In the genomic region with DNA sequence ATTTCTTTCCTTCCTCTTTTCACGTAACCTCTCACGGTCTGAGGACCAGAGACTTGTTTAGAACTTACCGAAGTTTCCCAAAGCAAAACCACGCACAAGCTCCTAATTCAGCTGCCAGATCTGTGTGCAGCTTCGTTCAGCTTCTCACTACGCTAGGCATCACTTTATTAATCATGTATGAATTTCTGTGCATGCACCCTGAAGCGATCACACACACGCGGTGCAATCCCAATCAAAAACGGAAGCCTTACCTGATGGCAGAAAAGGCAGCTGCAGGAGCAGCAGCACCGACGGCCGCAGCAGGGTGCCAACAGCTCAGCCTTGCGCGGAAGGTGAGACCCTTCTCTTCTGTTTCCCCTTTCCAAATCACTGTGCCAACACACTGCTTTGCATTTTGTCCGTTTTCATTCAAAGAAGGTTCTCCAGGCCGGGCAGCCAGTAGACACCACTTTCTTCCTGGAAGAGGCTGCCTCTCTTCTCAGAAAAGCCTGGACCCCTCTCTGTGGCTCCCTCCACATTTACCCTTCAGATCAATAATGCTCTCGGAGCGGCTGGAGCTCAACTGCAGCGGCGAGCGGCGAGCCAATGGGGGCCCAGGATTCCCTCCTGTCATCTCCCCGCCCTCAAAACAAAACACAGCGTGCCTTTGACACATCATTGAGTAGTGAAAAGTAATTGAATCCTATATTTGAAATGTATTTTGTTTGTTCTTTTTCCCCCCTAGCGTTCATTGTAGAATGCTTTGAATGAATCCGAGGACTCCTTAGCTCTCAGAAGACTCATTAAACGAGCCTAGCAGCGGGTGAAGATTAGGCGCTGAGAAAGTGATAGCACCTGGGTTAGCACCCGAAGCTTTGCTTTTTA, we compare ENCODE assay signal across 1 cellular context.
A peak's percentile ranks its signal among the peaks of the same experiment; 100 is the strongest.
TF ChIP-seq lines count a peak whose summit lies in the region.

A gene (minus strand): TSS at position 538 of the 864 bp plus-strand sequence.

TF ChIP-seq in GM23338, 12 proteins besides CTCF, POLR2A, EP300 and RAD21 (continued from another document):
- TF ChIP-seq, protein P1, sequence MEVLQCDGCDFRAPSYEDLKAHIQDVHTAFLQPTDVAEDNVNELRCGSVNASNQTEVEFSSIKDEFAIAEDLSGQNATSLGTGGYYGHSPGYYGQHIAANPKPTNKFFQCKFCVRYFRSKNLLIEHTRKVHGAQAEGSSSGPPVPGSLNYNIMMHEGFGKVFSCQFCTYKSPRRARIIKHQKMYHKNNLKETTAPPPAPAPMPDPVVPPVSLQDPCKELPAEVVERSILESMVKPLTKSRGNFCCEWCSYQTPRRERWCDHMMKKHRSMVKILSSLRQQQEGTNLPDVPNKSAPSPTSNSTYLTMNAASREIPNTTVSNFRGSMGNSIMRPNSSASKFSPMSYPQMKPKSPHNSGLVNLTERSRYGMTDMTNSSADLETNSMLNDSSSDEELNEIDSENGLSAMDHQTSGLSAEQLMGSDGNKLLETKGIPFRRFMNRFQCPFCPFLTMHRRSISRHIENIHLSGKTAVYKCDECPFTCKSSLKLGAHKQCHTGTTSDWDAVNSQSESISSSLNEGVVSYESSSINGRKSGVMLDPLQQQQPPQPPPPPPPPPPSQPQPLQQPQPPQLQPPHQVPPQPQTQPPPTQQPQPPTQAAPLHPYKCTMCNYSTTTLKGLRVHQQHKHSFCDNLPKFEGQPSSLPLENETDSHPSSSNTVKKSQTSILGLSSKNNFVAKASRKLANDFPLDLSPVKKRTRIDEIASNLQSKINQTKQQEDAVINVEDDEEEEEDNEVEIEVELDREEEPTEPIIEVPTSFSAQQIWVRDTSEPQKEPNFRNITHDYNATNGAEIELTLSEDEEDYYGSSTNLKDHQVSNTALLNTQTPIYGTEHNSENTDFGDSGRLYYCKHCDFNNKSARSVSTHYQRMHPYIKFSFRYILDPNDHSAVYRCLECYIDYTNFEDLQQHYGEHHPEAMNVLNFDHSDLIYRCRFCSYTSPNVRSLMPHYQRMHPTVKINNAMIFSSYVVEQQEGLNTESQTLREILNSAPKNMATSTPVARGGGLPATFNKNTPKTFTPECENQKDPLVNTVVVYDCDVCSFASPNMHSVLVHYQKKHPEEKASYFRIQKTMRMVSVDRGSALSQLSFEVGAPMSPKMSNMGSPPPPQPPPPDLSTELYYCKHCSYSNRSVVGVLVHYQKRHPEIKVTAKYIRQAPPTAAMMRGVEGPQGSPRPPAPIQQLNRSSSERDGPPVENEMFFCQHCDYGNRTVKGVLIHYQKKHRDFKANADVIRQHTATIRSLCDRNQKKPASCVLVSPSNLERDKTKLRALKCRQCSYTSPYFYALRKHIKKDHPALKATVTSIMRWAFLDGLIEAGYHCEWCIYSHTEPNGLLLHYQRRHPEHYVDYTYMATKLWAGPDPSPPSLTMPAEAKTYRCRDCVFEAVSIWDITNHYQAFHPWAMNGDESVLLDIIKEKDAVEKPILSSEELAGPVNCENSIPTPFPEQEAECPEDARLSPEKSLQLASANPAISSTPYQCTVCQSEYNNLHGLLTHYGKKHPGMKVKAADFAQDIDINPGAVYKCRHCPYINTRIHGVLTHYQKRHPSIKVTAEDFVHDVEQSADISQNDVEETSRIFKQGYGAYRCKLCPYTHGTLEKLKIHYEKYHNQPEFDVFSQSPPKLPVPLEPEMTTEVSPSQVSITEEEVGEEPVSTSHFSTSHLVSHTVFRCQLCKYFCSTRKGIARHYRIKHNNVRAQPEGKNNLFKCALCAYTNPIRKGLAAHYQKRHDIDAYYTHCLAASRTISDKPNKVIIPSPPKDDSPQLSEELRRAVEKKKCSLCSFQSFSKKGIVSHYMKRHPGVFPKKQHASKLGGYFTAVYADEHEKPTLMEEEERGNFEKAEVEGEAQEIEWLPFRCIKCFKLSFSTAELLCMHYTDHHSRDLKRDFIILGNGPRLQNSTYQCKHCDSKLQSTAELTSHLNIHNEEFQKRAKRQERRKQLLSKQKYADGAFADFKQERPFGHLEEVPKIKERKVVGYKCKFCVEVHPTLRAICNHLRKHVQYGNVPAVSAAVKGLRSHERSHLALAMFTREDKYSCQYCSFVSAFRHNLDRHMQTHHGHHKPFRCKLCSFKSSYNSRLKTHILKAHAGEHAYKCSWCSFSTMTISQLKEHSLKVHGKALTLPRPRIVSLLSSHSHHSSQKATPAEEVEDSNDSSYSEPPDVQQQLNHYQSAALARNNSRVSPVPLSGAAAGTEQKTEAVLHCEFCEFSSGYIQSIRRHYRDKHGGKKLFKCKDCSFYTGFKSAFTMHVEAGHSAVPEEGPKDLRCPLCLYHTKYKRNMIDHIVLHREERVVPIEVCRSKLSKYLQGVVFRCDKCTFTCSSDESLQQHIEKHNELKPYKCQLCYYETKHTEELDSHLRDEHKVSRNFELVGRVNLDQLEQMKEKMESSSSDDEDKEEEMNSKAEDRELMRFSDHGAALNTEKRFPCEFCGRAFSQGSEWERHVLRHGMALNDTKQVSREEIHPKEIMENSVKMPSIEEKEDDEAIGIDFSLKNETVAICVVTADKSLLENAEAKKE (CRISPR knock-in tag; IDR thresholded peaks at IDR 0.05) = 0 out of 2 replicates have a peak, but pooled peaks have one; percentile 4
- TF ChIP-seq CREB1 (CRISPR knock-in tag; IDR thresholded peaks at IDR 0.05; ENCODE audit: low read depth) (peak; percentile 1; the same call in 1 of the 2 replicates), ZNF331 (CRISPR knock-in tag; IDR thresholded peaks at IDR 0.05; ENCODE audit: low read depth) (no peak), STAT1 (IDR thresholded peaks at IDR 0.05; ENCODE audit: unreplicated experiment) (no peak)
